ENCODE assay signal across 19 cellular contexts in genomic region chr9:72930828-72931227, GRCh38. TPM values are rescaled to one million over a fixed set of nuclear protein-coding genes. Genes with fewer than 3 reads are reported as not detected.
DNase-seq lines count a peak whose midpoint lies in the region; ATAC-seq, FAIRE-seq and TF ChIP-seq lines count a peak whose summit lies in the region.
"Had no signal": no experiment of that assay in that cellular context is flagged by ENCODE, and none has a peak within 500 bp of the region (broad histone marks: within the 10 kb centered on the region; RNA-seq: fewer than 3 reads in every experiment).

No MANE protein-coding gene starts in this region.

- H3K36me3 ChIP-seq in bronchial epithelial cell (ENCODE audit: control insufficient read depth, insufficient read depth, low read length) (no peaks in the 10 kb centered on the region), tibial artery (no peaks in the 10 kb centered on the region)

- H3K27ac ChIP-seq in tibial artery: no peak overlapping the region

- H3K4me3 ChIP-seq in LNCaP clone FGC (ENCODE audit: low read depth, low read length) (no peak overlapping the region), bronchial epithelial cell (ENCODE audit: low read depth, low read length) (no peak overlapping the region), retinal pigment epithelial cell (ENCODE audit: low read length) (no peak overlapping the region), tibial artery (no peak overlapping the region)

- H3K4me1 ChIP-seq in tibial artery: peaks cover 0 to 5% (median 0%) of the 10 kb centered on the region in 4 donors

- H3K27me3 ChIP-seq in bronchial epithelial cell (ENCODE audit: control insufficient read depth, insufficient read depth, low read length) (no peaks in the 10 kb centered on the region), tibial artery (no peaks in the 10 kb centered on the region)

- TF ChIP-seq CTCF in LNCaP clone FGC (IDR thresholded peaks at IDR 0.05; ENCODE audit: control insufficient read depth, extremely low read depth, insufficient read depth): peak; percentile 44
- TF ChIP-seq CTCF in bronchial epithelial cell (IDR thresholded peaks at IDR 0.05; ENCODE audit: insufficient read depth, low read length, severe bottlenecking): no peak
- peak; percentile 5 for TF ChIP-seq CTCF in retinal pigment epithelial cell (conservative IDR thresholded peaks at IDR 0.05; ENCODE audit: low read depth, low read length)
- TF ChIP-seq CTCF in tibial artery (IDR thresholded peaks at IDR 0.05): no peak

- peak; percentile 75 for FAIRE-seq in bronchial epithelial cell (lab: Jason Lieb, UNC)

- DNase-seq in ELF-1 (ENCODE audit: low read depth, low spot score): peak; percentile 15
- DNase-seq in LNCaP clone FGC (ENCODE audit: low read depth): no peak
- DNase-seq in bronchial epithelial cell (ENCODE audit: low read depth): no peak
- no peak for DNase-seq in retinal pigment epithelial cell (ENCODE audit: low read depth)
- no peak for DNase-seq in NCI-H146 treated with DMSO at 0.1 percent for 48 hours (lab: John Stamatoyannopoulos, UW; ENCODE audit: unreplicated experiment)
- DNase-seq in sciatic nerve (ENCODE audit: low spot score): no peak
- DNase-seq in tibial artery: no peak
- DNase-seq: COR-L47; DMS 273 treated with DMSO at 0.1 percent for 48 hours; GDM1; KG1; NCI-H1930; NCI-H2171 treated with DMSO at 0.1 percent for 48 hours; NCI-H446; NCI-H526 treated with DMSO at 0.1 percent for 48 hours; NK-92 treated with Interleukin-12 subunit alpha and Interleukin-12 subunit beta, amount 100 ng/mL, for 24 hours; Right ventricle myocardium superior; T-helper 1 cell had no signal

- intact Hi-C loops in sciatic nerve (cut with DNase I) (no loop called here), tibial artery (cut with DNase I; ENCODE audit: low total_unique reads) (no loop called here)

- H3K9me3 ChIP-seq in tibial artery: no peaks in the 10 kb centered on the region

- ATAC-seq in sciatic nerve: no peak

RNA-seq across cellular contexts. Expression of gene ALDH1A1, which starts 22.0 kb away (rescaled TPM):
- 5.0 and 20.1 TPM in 2 replicates for total RNA-seq in bronchial epithelial cell
- 277 TPM for total RNA-seq in sciatic nerve
- total RNA-seq: OCI-LY7 had no signal

Comparison
In these comparisons a context has a peak if more than half of its experiments do, and no peak if none do; other contexts are left out.
1. CTCF ChIP-seq: peak in LNCaP clone FGC (single experiment) and retinal pigment epithelial cell (single experiment); none in bronchial epithelial cell (single experiment) and tibial artery (0 of 2).
2. RNA of gene ALDH1A1, which starts 22.0 kb away (total RNA-seq): 277 TPM in sciatic nerve (single experiment); 5.0 to 20.1 TPM in bronchial epithelial cell; every median in the first group is over 10 times any median in the second.